1 cellular context compared by ENCODE assay signal in the genomic region with DNA sequence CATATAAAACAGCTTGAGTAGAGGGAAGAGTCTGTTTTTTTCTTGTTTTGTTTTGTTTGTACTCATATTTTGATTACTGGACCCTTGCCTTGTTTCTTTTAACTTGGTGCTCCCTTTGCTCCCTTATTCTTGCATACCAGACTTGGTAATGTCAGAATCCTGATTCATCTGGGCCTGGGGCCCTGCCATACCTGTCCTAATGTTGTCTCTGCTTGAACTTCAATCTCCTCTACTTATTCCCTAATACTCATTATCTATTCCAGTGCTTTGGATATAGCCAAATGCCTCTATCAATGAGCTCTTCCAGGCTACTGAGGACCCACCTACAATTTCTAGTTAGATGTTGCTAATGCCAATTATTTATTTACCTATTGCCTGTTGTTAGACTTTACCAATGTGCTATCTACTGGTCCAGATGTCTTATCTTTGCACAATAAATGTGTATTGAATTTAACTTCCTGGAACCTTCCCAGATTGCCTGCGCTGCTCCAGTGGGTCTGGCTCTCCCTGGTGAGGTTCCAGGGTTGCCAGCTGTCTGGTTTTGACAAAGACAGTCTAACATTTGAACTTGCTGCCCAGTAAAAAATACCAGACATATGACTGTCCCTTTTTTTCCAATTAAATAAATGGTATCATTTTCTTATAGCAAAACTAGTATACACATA.
TF ChIP-seq lines count a peak whose summit lies in the region.

No MANE protein-coding gene starts in this region.

TF ChIP-seq in SK-N-SH, 30 proteins besides CTCF, POLR2A, EP300 and RAD21 (continued from another document):
- peak; percentile 42; the same call in 1 of the 2 replicates for TF ChIP-seq TCF12 (IDR thresholded peaks at IDR 0.05)
